ENCODE assay signal across 8 cellular contexts in genomic region chr22:36029406-36029755, GRCh38. TPM values are rescaled to one million over a fixed set of nuclear protein-coding genes. Genes with fewer than 3 reads are reported as not detected.
DNase-seq lines count a peak whose midpoint lies in the region; ATAC-seq and TF ChIP-seq lines count a peak whose summit lies in the region.

No MANE protein-coding gene starts in this region.

- ATAC-seq in body of pancreas (no peak), upper lobe of right lung (no peak)

- H3K9me3 ChIP-seq in cardiac muscle cell (ENCODE audit: low read depth) (no peaks in the 10 kb centered on the region), body of pancreas (no peaks in the 10 kb centered on the region), mesenchymal stem cell (ENCODE audit: control insufficient read depth, low read length) (no peaks in the 10 kb centered on the region), upper lobe of right lung (no peaks in the 10 kb centered on the region)

- intact Hi-C loops in cardiac septum (cut with DNase I), result loop anchor here (2.0 to 10.0 kb wide), 3 partner anchors 35 to 95 kb away; no protein-coding TSS in a partner anchor
- intact Hi-C loops in body of pancreas (cut with DNase I), result no loop called here
- intact Hi-C loops in upper lobe of right lung (cut with DNase I), result no loop called here
- intact Hi-C loops in lower leg skin (cut with DNase I; ENCODE audit: low total_unique reads), result no loop called here

- H3K14ac ChIP-seq in mesenchymal stem cell (ENCODE audit: low read length in 2 of 2), result no peak overlapping the region

- no peak overlapping the region for H3K4ac ChIP-seq in mesenchymal stem cell (ENCODE audit: low read depth in 1 of 2, low read length in 2 of 2)

- TF ChIP-seq CTCF in cardiac muscle cell (IDR thresholded peaks at IDR 0.05; ENCODE audit: low read depth, low read length) (no peak), body of pancreas (IDR thresholded peaks at IDR 0.05) (no peak), upper lobe of right lung (IDR thresholded peaks at IDR 0.05) (no peak), GM10266 (IDR thresholded peaks at IDR 0.05; ENCODE audit: control insufficient read depth, insufficient read depth, low read depth, missing control alignments) (no peak), lower leg skin (IDR thresholded peaks at IDR 0.05) (no peak)

- peak overlapping the region; percentile 68 for H2AFZ ChIP-seq in mesenchymal stem cell (ENCODE audit: low read depth, low read length)

- no peak overlapping the region for H2BK5ac ChIP-seq in mesenchymal stem cell (ENCODE audit: low read depth, low read length, poor library complexity, severe bottlenecking)

- H2BK120ac ChIP-seq in mesenchymal stem cell (ENCODE audit: low read depth, low read length), result no peak overlapping the region

- no peak overlapping the region for H2AK5ac ChIP-seq in mesenchymal stem cell (ENCODE audit: low read length, severe bottlenecking)

- no peak overlapping the region for H3K27ac ChIP-seq in cardiac muscle cell
- peak overlapping the region; percentile 65 to 87 (median 83) for H3K27ac ChIP-seq in body of pancreas
- H3K27ac ChIP-seq in mesenchymal stem cell (ENCODE audit: low read length, poor library complexity, severe bottlenecking), result peak overlapping the region; percentile 50
- H3K27ac ChIP-seq in upper lobe of right lung, result peak overlapping the region; percentile 77

- H3K36me3 ChIP-seq in cardiac muscle cell, result no peaks in the 10 kb centered on the region
- H3K36me3 ChIP-seq in body of pancreas (replicated peaks in 1 of 2; ENCODE audit: insufficient read depth in 1 of 2, low read depth in 2 of 2), result no peaks in the 10 kb centered on the region
- H3K36me3 ChIP-seq in mesenchymal stem cell (ENCODE audit: control insufficient read depth in 1 of 2, insufficient read depth in 2 of 2, low read depth in 1 of 2, low read length in 2 of 2), result peaks cover 0 to 9% of the 10 kb centered on the region in 2 experiments
- H3K36me3 ChIP-seq in upper lobe of right lung, result no peaks in the 10 kb centered on the region

- H4K91ac ChIP-seq in mesenchymal stem cell (ENCODE audit: low read length), result no peak overlapping the region

- TF ChIP-seq POLR2A in body of pancreas (IDR thresholded peaks at IDR 0.05) (no peak), lower leg skin (IDR thresholded peaks at IDR 0.05) (no peak)

- 25 to 38% methylated on average over 7 of the region's 7 CpGs for WGBS in body of pancreas, 2 donors
- WGBS in mesenchymal stem cell, result 87% methylated on average over 6 of the region's 7 CpGs
- 40 to 46% methylated on average over 7 of the region's 7 CpGs for WGBS in lower leg skin, 2 donors

- no peaks in the 10 kb centered on the region for H3K27me3 ChIP-seq in cardiac muscle cell
- no peaks in the 10 kb centered on the region for H3K27me3 ChIP-seq in body of pancreas
- no peaks in the 10 kb centered on the region for H3K27me3 ChIP-seq in mesenchymal stem cell (ENCODE audit: control insufficient read depth in 1 of 2, insufficient read depth in 1 of 2, low read length in 2 of 2)
- no peaks in the 10 kb centered on the region for H3K27me3 ChIP-seq in upper lobe of right lung

- H3K9ac ChIP-seq in mesenchymal stem cell (ENCODE audit: low read length), result peak overlapping the region; percentile 88

- peaks cover 8% of the 10 kb centered on the region for H3K79me1 ChIP-seq in mesenchymal stem cell (replicated peaks; ENCODE audit: low read length, poor library complexity, severe bottlenecking)

- H2BK12ac ChIP-seq in mesenchymal stem cell (ENCODE audit: low read length in 2 of 2), result peak overlapping the region in 1 of 2 experiments; percentile 31

- H3K4me1 ChIP-seq in cardiac muscle cell (ENCODE audit: low read depth) (no peaks in the 10 kb centered on the region), body of pancreas (peaks cover 16% of the 10 kb centered on the region), mesenchymal stem cell (ENCODE audit: control insufficient read depth, insufficient read depth, low read depth, low read length) (no peaks in the 10 kb centered on the region), upper lobe of right lung (peaks cover 12% of the 10 kb centered on the region)

- peak overlapping the region; percentile 60 for H3K4me2 ChIP-seq in mesenchymal stem cell (ENCODE audit: low read length, poor library complexity, severe bottlenecking)

- H3K23ac ChIP-seq in mesenchymal stem cell (ENCODE audit: low read length in 2 of 2), result no peak overlapping the region

- H3K18ac ChIP-seq in mesenchymal stem cell (ENCODE audit: low read depth in 1 of 2, low read length in 2 of 2), result peak overlapping the region in 1 of 2 experiments; percentile 57

- H3K4me3 ChIP-seq in cardiac muscle cell, result peak overlapping the region; percentile 7
- peak overlapping the region in 1 of 2 donors; percentile 1 for H3K4me3 ChIP-seq in body of pancreas
- peak overlapping the region in 1 of 2 experiments; percentile 80 for H3K4me3 ChIP-seq in mesenchymal stem cell (ENCODE audit: insufficient read depth in 1 of 2, low read depth in 1 of 2, low read length in 2 of 2)
- peak overlapping the region; percentile 71 for H3K4me3 ChIP-seq in upper lobe of right lung
- H3K4me3 ChIP-seq in lower leg skin (ENCODE audit: low read depth, poor library complexity, severe bottlenecking), result no peak overlapping the region

- no peak overlapping the region for H2BK15ac ChIP-seq in mesenchymal stem cell (ENCODE audit: low read depth, poor library complexity, severe bottlenecking)

- DNase-seq in cardiac muscle cell (ENCODE audit: low read depth in 1 of 2, low spot score in 1 of 2) (no peak), cardiac septum (ENCODE audit: low spot score) (no peak), body of pancreas (no peak), mesenchymal stem cell (no peak), upper lobe of right lung (no peak), GM10266 (ENCODE audit: extremely low spot score) (no peak), germinal center (ENCODE audit: low spot score) (no peak), lower leg skin (ENCODE audit: low spot score in 2 of 2) (no peak)

- peak overlapping the region; percentile 59 for H4K8ac ChIP-seq in mesenchymal stem cell (ENCODE audit: low read length)

RNA-seq across cellular contexts. Expression of gene RBFOX2, which starts 0.8 kb away (rescaled TPM):
- total RNA-seq in cardiac muscle cell (332 and 339 TPM in 2 replicates), cardiac septum (102 TPM), body of pancreas (10 to 100 TPM; 28.7 to 31.1 TPM), upper lobe of right lung (64.1 TPM), lower leg skin (10 to 100 TPM; 40.9 to 56.5 (median 51.1) TPM)
- 299 and 399 TPM in 2 replicates for polyA plus RNA-seq in cardiac muscle cell
- polyA plus RNA-seq in mesenchymal stem cell (2013, experiment 1 of 2), result 115 TPM
- 114 TPM for polyA plus RNA-seq in mesenchymal stem cell (2013, experiment 2 of 2)
